Comparison of ENCODE assay signal across 18 cellular contexts in the genomic region with DNA sequence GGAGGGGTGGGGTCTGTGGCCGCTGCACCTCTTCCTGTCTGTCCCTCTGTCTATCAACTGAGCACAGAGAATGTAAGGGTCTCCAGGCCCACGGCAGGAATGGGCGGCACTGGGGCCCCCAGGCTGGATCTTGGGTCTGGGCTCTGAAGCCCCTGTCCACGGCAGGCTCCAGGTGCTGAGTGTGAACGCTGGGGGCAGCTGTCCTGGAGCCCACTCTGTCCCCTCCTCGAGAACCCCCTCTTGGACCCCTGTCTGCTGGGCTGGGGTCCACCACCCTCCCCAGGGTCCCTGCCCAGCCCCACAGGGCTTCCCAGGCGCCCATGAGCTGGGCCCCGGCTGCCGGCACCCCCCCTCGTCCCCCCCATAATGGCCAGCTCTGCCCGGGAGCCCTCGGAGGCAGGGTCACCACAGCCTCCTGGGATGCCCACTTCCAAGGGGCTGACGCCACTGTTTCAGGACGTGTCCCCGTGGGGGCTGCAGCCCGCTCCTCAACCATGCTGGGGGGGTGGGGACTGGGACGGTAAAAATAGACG. TPM values are rescaled to one million over a fixed set of nuclear protein-coding genes. Genes with fewer than 3 reads are reported as not detected.
DNase-seq lines count a peak whose midpoint lies in the region; ATAC-seq and TF ChIP-seq lines count a peak whose summit lies in the region.
"Had no signal": no experiment of that assay in that cellular context is flagged by ENCODE, and none has a peak within 500 bp of the region (broad histone marks: within the 10 kb centered on the region; RNA-seq: fewer than 3 reads in every experiment).

No MANE protein-coding gene starts in this region.

- no peak overlapping the region for H3K4me3 ChIP-seq in BLaER1 treated with 17β-estradiol and CSF1 and Interleukin-3, amounts not matched to agents 10 nM and 100 nM
- H3K4me3 ChIP-seq in esophagus muscularis mucosa, result no peak overlapping the region
- no peak overlapping the region for H3K4me3 ChIP-seq in skeletal muscle tissue (ENCODE audit: low read length in 3 of 3)
- H3K4me3 ChIP-seq: smooth muscle cell, uterus had no signal

- H3K9me3 ChIP-seq in BLaER1 treated with 17β-estradiol and CSF1 and Interleukin-3, amounts not matched to agents 10 nM and 100 nM (replicated peaks in 1 of 11), result peaks cover 0 to 11% (median 6%) of the 10 kb centered on the region in 11 experiments; a peak in 14 of 22 replicates
- H3K9me3 ChIP-seq in esophagus muscularis mucosa (no peaks in the 10 kb centered on the region), skeletal muscle tissue (ENCODE audit: control insufficient read depth in 3 of 3, low read length in 3 of 3) (no peaks in the 10 kb centered on the region)
- H3K9me3 ChIP-seq: neutrophil, uterus had no signal

- H4K20me1 ChIP-seq in BLaER1 treated with 17β-estradiol and CSF1 and Interleukin-3, amounts not matched to agents 10 nM and 100 nM, result no peaks in the 10 kb centered on the region; a peak in 2 of 22 replicates

- peak overlapping the region in 6 of 11 experiments; percentile 29 to 96 (median 71); a peak in 7 of 22 replicates for H3K27ac ChIP-seq in BLaER1 treated with 17β-estradiol and CSF1 and Interleukin-3, amounts not matched to agents 10 nM and 100 nM
- peak overlapping the region in 3 of 4 donors; percentile 49 to 57 (median 54) for H3K27ac ChIP-seq in esophagus muscularis mucosa (replicated peaks in 1 of 4)
- peak overlapping the region; percentile 54 for H3K27ac ChIP-seq in skeletal muscle tissue (ENCODE audit: low read depth, low read length)
- H3K27ac ChIP-seq: KMS-11, neutrophil had no signal

- no peak for TF ChIP-seq EP300 in esophagus muscularis mucosa (IDR thresholded peaks at IDR 0.05)

- peaks cover 63 to 88% (median 87%) of the 10 kb centered on the region in 10 experiments for H3K4me1 ChIP-seq in BLaER1 treated with 17β-estradiol and CSF1 and Interleukin-3, amounts not matched to agents 10 nM and 100 nM
- peaks cover 43 to 59% (median 53%) of the 10 kb centered on the region in 4 donors for H3K4me1 ChIP-seq in esophagus muscularis mucosa
- peaks cover 16 to 31% (median 28%) of the 10 kb centered on the region in 3 donors for H3K4me1 ChIP-seq in skeletal muscle tissue (ENCODE audit: control insufficient read depth in 3 of 3, insufficient read depth in 3 of 3, low read length in 3 of 3)

- peaks cover 0 to 8% (median 0%) of the 10 kb centered on the region in 11 experiments; a peak in 4 of 22 replicates for H3K27me3 ChIP-seq in BLaER1 treated with 17β-estradiol and CSF1 and Interleukin-3, amounts not matched to agents 10 nM and 100 nM
- H3K27me3 ChIP-seq in esophagus muscularis mucosa (peaks cover 8 to 37% (median 20%) of the 10 kb centered on the region in 4 donors), skeletal muscle tissue (ENCODE audit: control insufficient read depth in 3 of 3, insufficient read depth in 3 of 3, low read length in 3 of 3) (peaks cover 15 to 27% (median 16%) of the 10 kb centered on the region in 3 donors)

- DNase-seq in GM20000 (ENCODE audit: low spot score) (peak; percentile 31), esophagus muscularis mucosa (ENCODE audit: extremely low spot score) (no peak), UCSD-AML1 (lab: John Stamatoyannopoulos, UW; ENCODE audit: unreplicated experiment) (no peak), NCI-H1694 (lab: John Stamatoyannopoulos, UW) (no peak)
- DNase-seq: activated CD4-positive, alpha-beta T cell treated with anti-CD3 and anti-CD28 coated beads, Interleukin-2, amount 50 U/mL, for 1 hour; activated CD8-positive, alpha-beta memory T cell treated with anti-CD3 and anti-CD28 coated beads, Interleukin-2, amount 10 ng/mL, durations not matched to agents 7 days and 5 days; CD4-positive, CD25-positive, alpha-beta regulatory T cell; DMS 273 treated with DMSO at 0.1 percent for 48 hours; NCI-H1436; NCI-H524; NK-92 treated with Interleukin-12 subunit alpha and Interleukin-12 subunit beta, amount 100 ng/mL, for 24 hours; uterus had no signal

- H3K4me2 ChIP-seq in BLaER1 treated with 17β-estradiol and CSF1 and Interleukin-3, amounts not matched to agents 10 nM and 100 nM, result peak overlapping the region; percentile 81 to 99 (median 95)
- H3K4me2 ChIP-seq: KMS-11, smooth muscle cell had no signal

- H3K9ac ChIP-seq in BLaER1 treated with 17β-estradiol and CSF1 and Interleukin-3, amounts not matched to agents 10 nM and 100 nM, result peak overlapping the region in 5 of 11 experiments; percentile 14 to 85 (median 61); a peak in 7 of 22 replicates
- no peak overlapping the region for H3K9ac ChIP-seq in skeletal muscle tissue (ENCODE audit: low read depth in 1 of 3, low read length in 3 of 3)
- H3K9ac ChIP-seq: KMS-11 had no signal

- intact Hi-C loops in esophagus muscularis mucosa (cut with DNase I), result no loop called here

- 84% methylated on average over 9 of the region's 18 CpGs for WGBS in esophagus muscularis mucosa

- no peak for TF ChIP-seq CTCF in GM20000 (IDR thresholded peaks at IDR 0.05; ENCODE audit: extremely low read depth, missing control alignments)
- no peak for TF ChIP-seq CTCF in esophagus muscularis mucosa (IDR thresholded peaks at IDR 0.05)

- H3K36me3 ChIP-seq in BLaER1 treated with 17β-estradiol and CSF1 and Interleukin-3, amounts not matched to agents 10 nM and 100 nM, result no peaks in the 10 kb centered on the region
- H3K36me3 ChIP-seq in esophagus muscularis mucosa (peaks cover 0 to 6% (median 0%) of the 10 kb centered on the region in 4 donors), skeletal muscle tissue (ENCODE audit: control insufficient read depth in 3 of 3, insufficient read depth in 3 of 3, low read length in 3 of 3) (no peaks in the 10 kb centered on the region)
- H3K36me3 ChIP-seq: neutrophil, uterus had no signal

- no peak for TF ChIP-seq POLR2A in esophagus muscularis mucosa (IDR thresholded peaks at IDR 0.05; ENCODE audit: low read depth)

- no peak for ATAC-seq in HG03342 (IDR thresholded peaks at IDR 0.05; ENCODE audit: unreplicated experiment)
- ATAC-seq: activated CD8-positive, alpha-beta memory T cell treated with anti-CD3 and anti-CD28 coated beads, Interleukin-2, amount 10 ng/mL, durations not matched to agents 7 days and 5 days had no signal

RNA-seq across cellular contexts. Expression of a gene that starts 16.0 kb away (rescaled TPM):
- total RNA-seq in esophagus muscularis mucosa (10 to 100 TPM in 1 of 4 donors, 1 to 10 TPM in 3; 2.9 to 10.3 (median 7.2) TPM), skeletal muscle tissue (2.1 TPM)

RNA-seq across cellular contexts. Expression of a gene that starts 40.5 kb away (rescaled TPM):
- 1 to 10 TPM; 5.0 to 9.2 (median 7.3) TPM for total RNA-seq in esophagus muscularis mucosa
- total RNA-seq in skeletal muscle tissue, result 2.1 TPM
